9 cellular contexts compared by ENCODE assay signal in the genomic region with DNA sequence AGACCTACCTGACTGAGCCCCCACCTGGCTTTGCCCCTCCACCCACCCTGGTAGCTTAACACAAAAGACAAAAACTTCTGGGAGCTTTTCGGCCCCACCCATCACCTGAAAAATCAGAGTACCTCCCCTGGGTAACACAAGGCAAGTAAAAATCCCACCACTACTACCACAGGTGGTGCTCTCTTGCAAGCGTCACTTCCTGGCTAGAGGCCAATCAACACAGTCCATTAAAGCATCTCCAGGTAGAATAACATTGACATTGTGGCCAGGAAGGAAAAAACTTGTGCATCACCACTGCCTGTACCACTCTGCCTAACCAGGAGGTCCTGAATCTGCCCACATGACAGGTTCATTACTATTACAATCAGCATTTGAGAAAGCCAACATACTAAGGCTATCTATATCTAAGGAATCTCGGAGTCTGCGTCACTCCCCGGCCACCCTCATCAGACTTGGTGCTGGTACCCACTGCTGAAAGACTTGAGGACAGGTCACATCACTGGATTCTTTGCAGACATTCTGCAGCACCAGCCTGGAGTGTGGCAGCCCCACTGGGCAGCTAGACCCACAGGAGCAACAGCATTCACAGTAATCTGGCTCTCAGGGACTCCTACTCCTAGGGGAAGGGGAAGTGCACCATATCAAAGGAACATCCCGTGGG.
DNase-seq lines count a peak whose midpoint lies in the region; ATAC-seq and TF ChIP-seq lines count a peak whose summit lies in the region.
"Had no signal": no experiment of that assay in that cellular context is flagged by ENCODE, and none has a peak within 500 bp of the region (broad histone marks: within the 10 kb centered on the region; RNA-seq: fewer than 3 reads in every experiment).

No MANE protein-coding gene starts in this region.

- no peaks in the 10 kb centered on the region for H3K27me3 ChIP-seq in CD8-positive, alpha-beta memory T cell (ENCODE audit: insufficient read depth, low read length, poor library complexity, severe bottlenecking)
- H3K27me3 ChIP-seq in brain microvascular endothelial cell (replicated peaks) (no peaks in the 10 kb centered on the region), SJCRH30 (no peaks in the 10 kb centered on the region)
- H3K27me3 ChIP-seq: sigmoid colon had no signal

- no peak overlapping the region for H3K27ac ChIP-seq in CD8-positive, alpha-beta memory T cell (ENCODE audit: low read depth, low read length)
- H3K27ac ChIP-seq in brain microvascular endothelial cell (no peak overlapping the region), SJCRH30 (no peak overlapping the region)
- H3K27ac ChIP-seq: sigmoid colon had no signal

- H3K4me1 ChIP-seq in CD8-positive, alpha-beta memory T cell (ENCODE audit: insufficient read depth, low read length), result peaks cover 22% of the 10 kb centered on the region
- no peaks in the 10 kb centered on the region for H3K4me1 ChIP-seq in SJCRH30
- H3K4me1 ChIP-seq: sigmoid colon had no signal

- H3K27ac Mint-ChIP-seq in CD8-positive, alpha-beta memory T cell, result peak overlapping the region; percentile 2 to 91 (median 82)
- H3K27ac Mint-ChIP-seq in activated CD8-positive, alpha-beta T cell treated with anti-CD3 and anti-CD28 coated beads for 36 hours, result no peak overlapping the region
- peak overlapping the region in 9 of 10 donors; percentile 0 to 90 (median 70) for H3K27ac Mint-ChIP-seq in naive thymus-derived CD8-positive, alpha-beta T cell

- peaks cover 4 to 7% (median 5%) of the 10 kb centered on the region in 3 donors for H3K36me3 Mint-ChIP-seq in CD8-positive, alpha-beta memory T cell
- no peaks in the 10 kb centered on the region for H3K36me3 Mint-ChIP-seq in activated CD8-positive, alpha-beta T cell treated with anti-CD3 and anti-CD28 coated beads for 36 hours (ENCODE audit: low read depth)
- H3K36me3 Mint-ChIP-seq in naive thymus-derived CD8-positive, alpha-beta T cell, result peaks cover 0 to 15% (median 6%) of the 10 kb centered on the region in 3 donors

- H3K4me3 ChIP-seq in CD8-positive, alpha-beta memory T cell (ENCODE audit: low read length), result no peak overlapping the region
- H3K4me3 ChIP-seq in brain microvascular endothelial cell (ENCODE audit: low read depth, low read length), result no peak overlapping the region
- no peak overlapping the region for H3K4me3 ChIP-seq in SJCRH30
- H3K4me3 ChIP-seq: sigmoid colon had no signal

- no peaks in the 10 kb centered on the region for H3K27me3 Mint-ChIP-seq in CD8-positive, alpha-beta memory T cell
- H3K27me3 Mint-ChIP-seq in activated CD8-positive, alpha-beta T cell treated with anti-CD3 and anti-CD28 coated beads for 36 hours, result no peaks in the 10 kb centered on the region
- no peaks in the 10 kb centered on the region for H3K27me3 Mint-ChIP-seq in naive thymus-derived CD8-positive, alpha-beta T cell

- CTCF ChIA-PET in CD8-positive, alpha-beta memory T cell (lab: Charles Lee), result interaction anchor here (2.1 kb wide), 1 partner anchor 10 kb away, joined by 7 read pairs; no protein-coding TSS in a partner anchor
- CTCF ChIA-PET in activated CD8-positive, alpha-beta T cell treated with anti-CD3 and anti-CD28 coated beads for 36 hours (lab: Charles Lee), result interaction anchor here (1.3 to 1.4 kb wide), 2 partner anchors 188 to 229 kb away, joined by 3 read pairs; no protein-coding TSS in a partner anchor

- no peak for TF ChIP-seq CTCF in activated CD8-positive, alpha-beta T cell treated with anti-CD3 and anti-CD28 coated beads for 36 hours (IDR thresholded peaks at IDR 0.05)
- TF ChIP-seq CTCF in brain microvascular endothelial cell (IDR thresholded peaks at IDR 0.05; ENCODE audit: low read depth, low read length, missing control alignments), result no peak

- ATAC-seq in activated CD8-positive, alpha-beta T cell treated with anti-CD3 and anti-CD28 coated beads for 36 hours, result peak; percentile 61
- ATAC-seq in naive thymus-derived CD8-positive, alpha-beta T cell, result peak; percentile 70 to 95
- ATAC-seq in HG03135 (IDR thresholded peaks at IDR 0.05; ENCODE audit: unreplicated experiment), result no peak

- intact Hi-C loops in activated CD8-positive, alpha-beta T cell treated with anti-CD3 and anti-CD28 coated beads for 36 hours (cut with micrococcal nuclease), result no loop called here

- in situ Hi-C loops in brain microvascular endothelial cell (cut with HindIII; ENCODE audit: low pct_ligation_motif_present, low sequenced_read_pairs), result no loop called here

- peak in 4 of 5 donors; percentile 7 to 60 (median 42) for DNase-seq in CD8-positive, alpha-beta memory T cell
- peak; percentile 56 for DNase-seq in NCI-H1105 treated with DMSO at 0.1 percent for 48 hours (lab: John Stamatoyannopoulos, UW)
- peak; percentile 15 for DNase-seq in activated CD8-positive, alpha-beta T cell treated with anti-CD3 and anti-CD28 coated beads for 36 hours
- peak in 7 of 10 donors; percentile 0 to 64 (median 49) for DNase-seq in naive thymus-derived CD8-positive, alpha-beta T cell
- DNase-seq in brain microvascular endothelial cell, result no peak
- no peak for DNase-seq in effector CD4-positive, alpha-beta T cell
- DNase-seq in SJCRH30, result no peak
- DNase-seq: sigmoid colon had no signal

- no peaks in the 10 kb centered on the region for H3K9me3 Mint-ChIP-seq in CD8-positive, alpha-beta memory T cell
- peaks cover 3% of the 10 kb centered on the region for H3K9me3 Mint-ChIP-seq in activated CD8-positive, alpha-beta T cell treated with anti-CD3 and anti-CD28 coated beads for 36 hours
- peaks cover 0 to 4% (median 0%) of the 10 kb centered on the region in 9 donors for H3K9me3 Mint-ChIP-seq in naive thymus-derived CD8-positive, alpha-beta T cell

- H3K9me3 ChIP-seq in CD8-positive, alpha-beta memory T cell (ENCODE audit: low read length), result no peaks in the 10 kb centered on the region
- peaks cover 3% of the 10 kb centered on the region; the same call in 1 of the 2 replicates for H3K9me3 ChIP-seq in SJCRH30 (replicated peaks)
- H3K9me3 ChIP-seq: sigmoid colon had no signal

- H3K4me3 Mint-ChIP-seq in CD8-positive, alpha-beta memory T cell, result peak overlapping the region in 6 of 7 donors; percentile 6 to 78 (median 44)
- H3K4me3 Mint-ChIP-seq in activated CD8-positive, alpha-beta T cell treated with anti-CD3 and anti-CD28 coated beads for 36 hours, result no peak overlapping the region
- H3K4me3 Mint-ChIP-seq in naive thymus-derived CD8-positive, alpha-beta T cell, result peak overlapping the region in 5 of 10 donors; percentile 3 to 41 (median 19)

- POLR2A ChIA-PET in CD8-positive, alpha-beta memory T cell (lab: Charles Lee), result interaction anchor here (3.4 kb wide), 1 partner anchor 186 kb away, joined by 22 read pairs; a partner anchor contains a TSS
- POLR2A ChIA-PET in activated CD8-positive, alpha-beta T cell treated with anti-CD3 and anti-CD28 coated beads for 36 hours (lab: Charles Lee), result interaction anchor here (1.2 kb wide), 1 partner anchor 125 kb away, joined by 3 read pairs; no protein-coding TSS in a partner anchor
- POLR2A ChIA-PET in naive thymus-derived CD8-positive, alpha-beta T cell (lab: Charles Lee), result interaction anchor here (1.0 to 2.9 kb wide), 2 partner anchors 185 to 269 kb away, joined by 3 to 17 read pairs; a partner anchor contains a TSS

- H3K4me1 Mint-ChIP-seq in CD8-positive, alpha-beta memory T cell, result peaks cover 38 to 44% (median 38%) of the 10 kb centered on the region in 3 donors
- peaks cover 25% of the 10 kb centered on the region for H3K4me1 Mint-ChIP-seq in activated CD8-positive, alpha-beta T cell treated with anti-CD3 and anti-CD28 coated beads for 36 hours (ENCODE audit: low read depth)
- H3K4me1 Mint-ChIP-seq in naive thymus-derived CD8-positive, alpha-beta T cell, result peaks cover 15 to 44% (median 31%) of the 10 kb centered on the region in 4 donors

- no peaks in the 10 kb centered on the region for H3K36me3 ChIP-seq in CD8-positive, alpha-beta memory T cell (ENCODE audit: insufficient read depth, low read length)
- H3K36me3 ChIP-seq in brain microvascular endothelial cell (replicated peaks) (no peaks in the 10 kb centered on the region), SJCRH30 (no peaks in the 10 kb centered on the region)
- H3K36me3 ChIP-seq: sigmoid colon had no signal

Comparison
In these comparisons a context has a peak if more than half of its experiments do, and no peak if none do; other contexts are left out.
1. DNase-seq: peak in CD8-positive, alpha-beta memory T cell (4 of 5), NCI-H1105 treated with DMSO at 0.1 percent for 48 hours (single experiment), activated CD8-positive, alpha-beta T cell treated with anti-CD3 and anti-CD28 coated beads for 36 hours (single experiment) and naive thymus-derived CD8-positive, alpha-beta T cell (7 of 10); none in brain microvascular endothelial cell (single experiment), effector CD4-positive, alpha-beta T cell (single experiment) and SJCRH30 (0 of 2).